Comparison of ENCODE assay signal across 13 cellular contexts in the genomic region with DNA sequence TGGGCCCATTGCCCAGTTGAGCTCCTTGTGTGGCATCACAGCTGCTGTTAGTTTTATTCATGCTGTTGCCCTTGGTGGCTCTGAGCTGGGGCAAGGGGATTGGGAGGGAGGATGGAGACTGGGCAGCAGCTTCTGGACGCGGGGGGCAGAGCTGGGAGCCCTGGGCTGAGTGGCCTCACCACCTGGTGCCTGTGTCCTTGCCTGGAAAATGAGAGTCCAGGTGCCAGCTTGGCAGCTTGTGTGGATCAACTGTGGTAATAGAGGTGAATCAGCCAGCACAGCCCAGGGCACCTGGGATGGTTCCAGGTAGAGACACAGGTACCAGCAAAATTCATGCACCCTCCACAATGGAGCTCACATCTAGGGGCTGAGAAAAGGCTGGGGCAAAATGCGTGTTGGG.
"Had no signal": no experiment of that assay in that cellular context is flagged by ENCODE, and none has a peak within 500 bp of the region (broad histone marks: within the 10 kb centered on the region; RNA-seq: fewer than 3 reads in every experiment).

No MANE protein-coding gene starts in this region.

- H3K27ac Mint-ChIP-seq: activated naive CD8-positive, alpha-beta T cell treated with anti-CD3 and anti-CD28 coated beads, Interleukin-2, amount 10 ng/mL, durations not matched to agents 7 days and 5 days; mesothelial cell of epicardium had no signal

- H3K9me3 ChIP-seq: colonic mucosa, gastrocnemius medialis, heart right ventricle had no signal

- H3K27ac ChIP-seq: colonic mucosa, gastrocnemius medialis, heart right ventricle, VCaP had no signal

- H3K4me3 Mint-ChIP-seq: activated naive CD8-positive, alpha-beta T cell treated with anti-CD3 and anti-CD28 coated beads, Interleukin-2, amount 10 ng/mL, durations not matched to agents 7 days and 5 days; mesothelial cell of epicardium had no signal

- H3K4me3 ChIP-seq: colonic mucosa, gastrocnemius medialis, heart right ventricle had no signal

- H3K27me3 ChIP-seq: colonic mucosa, gastrocnemius medialis had no signal

- H3K36me3 Mint-ChIP-seq: mesothelial cell of epicardium had no signal

- H3K36me3 ChIP-seq: colonic mucosa, gastrocnemius medialis, heart right ventricle had no signal

- H3K9me3 Mint-ChIP-seq: activated naive CD8-positive, alpha-beta T cell treated with anti-CD3 and anti-CD28 coated beads, Interleukin-2, amount 10 ng/mL, durations not matched to agents 7 days and 5 days; mesothelial cell of epicardium had no signal

- DNase-seq: activated CD4-positive, alpha-beta T cell treated with anti-CD3 and anti-CD28 coated beads for 4 hours; activated CD8-positive, alpha-beta memory T cell treated with anti-CD3 and anti-CD28 coated beads for 24 hours; activated gamma-delta T cell; activated naive CD8-positive, alpha-beta T cell treated with anti-CD3 and anti-CD28 coated beads, Interleukin-2, amount 10 ng/mL, durations not matched to agents 7 days and 5 days; colonic mucosa; effector CD4-positive, alpha-beta T cell; gastrocnemius medialis; heart right ventricle; kidney; small intestine; T1000 had no signal
